ENCODE assay signal across 9 cellular contexts in genomic region chr5:119393746-119394145, GRCh38. TPM values are rescaled to one million over a fixed set of nuclear protein-coding genes. Genes with fewer than 3 reads are reported as not detected.
DNase-seq lines count a peak whose midpoint lies in the region; ATAC-seq, FAIRE-seq and TF ChIP-seq lines count a peak whose summit lies in the region.
"Had no signal": no experiment of that assay in that cellular context is flagged by ENCODE, and none has a peak within 500 bp of the region (broad histone marks: within the 10 kb centered on the region; RNA-seq: fewer than 3 reads in every experiment).

No MANE protein-coding gene starts in this region.

- ATAC-seq in T-cell (replicated peaks in 1 of 4): no peak
- ATAC-seq in HG03025 (IDR thresholded peaks at IDR 0.05; ENCODE audit: low FRiP score, unreplicated experiment): no peak

- no TSS peak for BruUV-seq in endothelial cell of umbilical vein (replicated peaks; lab: Mats Ljungman, UMichigan)

- H3K9ac ChIP-seq in endothelial cell of umbilical vein (replicated peaks; ENCODE audit: extremely low read depth, insufficient read depth, low read length): no peak overlapping the region
- no peak overlapping the region for H3K9ac ChIP-seq in skeletal muscle satellite cell (ENCODE audit: low read depth, low read length)

- H3K4me1 ChIP-seq in endothelial cell of umbilical vein (ENCODE audit: control insufficient read depth, extremely low read depth, insufficient read depth, low read length) (peaks cover 25% of the 10 kb centered on the region), skeletal muscle satellite cell (ENCODE audit: control insufficient read depth, insufficient read depth, low read length) (peaks cover 47% of the 10 kb centered on the region)

- H3K9me3 ChIP-seq in endothelial cell of umbilical vein (replicated peaks; ENCODE audit: control insufficient read depth, insufficient read depth, low read length) (no peaks in the 10 kb centered on the region), skeletal muscle satellite cell (replicated peaks; ENCODE audit: low read length) (no peaks in the 10 kb centered on the region)

- TF ChIP-seq POLR2A in endothelial cell of umbilical vein (IDR thresholded peaks at IDR 0.05; ENCODE audit: low read depth, low read length): no peak

- dilution Hi-C loops in endothelial cell of umbilical vein (cut with MboI; ENCODE audit: extremely low pct_ligation_motif_present, low sequenced_read_pairs): no loop called here

- no peak overlapping the region for H2AFZ ChIP-seq in endothelial cell of umbilical vein (ENCODE audit: low read depth, low read length)

- H3K4me3 Mint-ChIP-seq in activated CD4-positive, alpha-beta T cell treated with anti-CD3 and anti-CD28 coated beads, Interleukin-2, amount 10 ng/mL, durations not matched to agents 24 days and 14 days: peak overlapping the region; percentile 62
- H3K4me3 Mint-ChIP-seq in T-cell: no peak overlapping the region

- H3K9me3 Mint-ChIP-seq in activated CD4-positive, alpha-beta T cell treated with anti-CD3 and anti-CD28 coated beads, Interleukin-2, amount 10 ng/mL, durations not matched to agents 24 days and 14 days: no peaks in the 10 kb centered on the region
- no peaks in the 10 kb centered on the region for H3K9me3 Mint-ChIP-seq in T-cell

- no peaks in the 10 kb centered on the region for H3K79me2 ChIP-seq in endothelial cell of umbilical vein (ENCODE audit: control insufficient read depth, insufficient read depth, low read length)

- TF ChIP-seq CTCF in endothelial cell of umbilical vein (IDR thresholded peaks at IDR 0.05; ENCODE audit: extremely low read depth in 1 of 2, insufficient read depth in 1 of 2, low read depth in 1 of 2, low read length in 2 of 2) (no peak), coronary artery (IDR thresholded peaks at IDR 0.05) (no peak)

- FAIRE-seq in endothelial cell of umbilical vein (lab: Jason Lieb, UNC): peak; percentile 35

- no peak overlapping the region for H3K27ac ChIP-seq in endothelial cell of umbilical vein (ENCODE audit: insufficient read depth, low read depth, low read length)
- H3K27ac ChIP-seq in coronary artery: peak overlapping the region in 1 of 2 donors; percentile 27

- peak overlapping the region; percentile 84 for H3K27ac Mint-ChIP-seq in activated CD4-positive, alpha-beta T cell treated with anti-CD3 and anti-CD28 coated beads, Interleukin-2, amount 10 ng/mL, durations not matched to agents 24 days and 14 days
- H3K27ac Mint-ChIP-seq in T-cell: peak overlapping the region; percentile 66 to 79

- peaks cover 72% of the 10 kb centered on the region for H3K4me1 Mint-ChIP-seq in activated CD4-positive, alpha-beta T cell treated with anti-CD3 and anti-CD28 coated beads, Interleukin-2, amount 10 ng/mL, durations not matched to agents 24 days and 14 days
- peaks cover 79 to 88% (median 83%) of the 10 kb centered on the region in 3 donors for H3K4me1 Mint-ChIP-seq in T-cell

- H3K27me3 Mint-ChIP-seq in activated CD4-positive, alpha-beta T cell treated with anti-CD3 and anti-CD28 coated beads, Interleukin-2, amount 10 ng/mL, durations not matched to agents 24 days and 14 days: no peaks in the 10 kb centered on the region
- no peaks in the 10 kb centered on the region for H3K27me3 Mint-ChIP-seq in T-cell

- H4K20me1 ChIP-seq in endothelial cell of umbilical vein (replicated peaks; ENCODE audit: control insufficient read depth, extremely low read depth, insufficient read depth, low read length): no peaks in the 10 kb centered on the region

- no peak for DNase-seq in activated CD4-positive, alpha-beta T cell treated with anti-CD3 and anti-CD28 coated beads, Interleukin-2, amount 10 ng/mL, durations not matched to agents 24 days and 14 days
- no peak for DNase-seq in activated CD4-positive, alpha-beta T cell treated with anti-CD3 and anti-CD28 coated beads, Interleukin-2, amount 50 U/mL, for 1 hour
- DNase-seq in T-cell (no peak), endothelial cell of umbilical vein (ENCODE audit: low read depth, low spot score) (peak; percentile 76), DMS79 treated with DMSO at 0.1 percent for 48 hours (lab: John Stamatoyannopoulos, UW) (no peak), coronary artery (ENCODE audit: low spot score) (no peak)
- DNase-seq: NCI-H2081 treated with DMSO at 0.1 percent for 48 hours had no signal

- CTCF ChIA-PET in T-cell (lab: Charles Lee) (interaction anchor here (0.5 to 1.2 kb wide), 4 partner anchors 11 to 323 kb away, joined by 3 to 8 read pairs (median 4); partner anchors contain the start of gene DMXL1 (in 1 of the 2)), endothelial cell of umbilical vein (lab: Charles Lee) (interaction anchor here (1.0 to 4.3 kb wide), 4 partner anchors 14 to 406 kb away, joined by 3 to 27 read pairs (median 4); partner anchors contain the start of gene DTWD2)

- H3K36me3 ChIP-seq in endothelial cell of umbilical vein (ENCODE audit: control insufficient read depth in 2 of 2, extremely low read depth in 1 of 2, insufficient read depth in 2 of 2, low read length in 2 of 2) (no peaks in the 10 kb centered on the region), skeletal muscle satellite cell (ENCODE audit: insufficient read depth, low read length) (no peaks in the 10 kb centered on the region)

- intact Hi-C loops in activated CD4-positive, alpha-beta T cell treated with anti-CD3 and anti-CD28 coated beads, Interleukin-2, amount 10 ng/mL, durations not matched to agents 24 days and 14 days (cut with micrococcal nuclease): loop anchor here (1.0 to 2.0 kb wide), 2 partner anchors 15 to 24 kb away; no protein-coding TSS in a partner anchor
- intact Hi-C loops in endothelial cell of umbilical vein (cut with micrococcal nuclease): loop anchor here (2.0 to 5.0 kb wide), 2 partner anchors 69 to 126 kb away; no protein-coding TSS in a partner anchor

- H3K4me3 ChIP-seq in endothelial cell of umbilical vein (replicated peaks in 1 of 3; ENCODE audit: insufficient read depth in 1 of 3, low read depth in 1 of 3, low read length in 3 of 3) (no peak overlapping the region), skeletal muscle satellite cell (ENCODE audit: low read length) (no peak overlapping the region), coronary artery (no peak overlapping the region)

- no peaks in the 10 kb centered on the region for H3K27me3 ChIP-seq in endothelial cell of umbilical vein (ENCODE audit: control insufficient read depth in 2 of 2, insufficient read depth in 2 of 2, low read length in 2 of 2)
- no peaks in the 10 kb centered on the region for H3K27me3 ChIP-seq in skeletal muscle satellite cell (ENCODE audit: control insufficient read depth, insufficient read depth, low read length)

- POLR2A ChIA-PET in T-cell (lab: Charles Lee) (no interaction called here), endothelial cell of umbilical vein (lab: Charles Lee) (no interaction called here)

- H3K4me2 ChIP-seq in endothelial cell of umbilical vein (ENCODE audit: insufficient read depth, low read length) (peak overlapping the region; percentile 71), skeletal muscle satellite cell (ENCODE audit: low read length) (peak overlapping the region; percentile 72)

- H3K9me1 ChIP-seq in endothelial cell of umbilical vein (replicated peaks; ENCODE audit: control insufficient read depth, extremely low read depth, insufficient read depth, low read length): no peaks in the 10 kb centered on the region

- H3K36me3 Mint-ChIP-seq in activated CD4-positive, alpha-beta T cell treated with anti-CD3 and anti-CD28 coated beads, Interleukin-2, amount 10 ng/mL, durations not matched to agents 24 days and 14 days (ENCODE audit: low read depth): peaks cover 69% of the 10 kb centered on the region
- H3K36me3 Mint-ChIP-seq in T-cell: peaks cover 43% of the 10 kb centered on the region

TF ChIP-seq in endothelial cell of umbilical vein, 7 proteins besides CTCF, POLR2A, EP300 and RAD21:
- TF ChIP-seq POLR2AphosphoS5 (IDR thresholded peaks at IDR 0.05; ENCODE audit: insufficient read depth, low read depth, low read length) (no peak), GATA2 (IDR thresholded peaks at IDR 0.05; ENCODE audit: insufficient read depth, insufficient read length, low read depth, low read length) (peak; percentile 76), FOS (IDR thresholded peaks at IDR 0.05; ENCODE audit: borderline replicate concordance, insufficient read depth, low read length) (peak; percentile 52)

RNA-seq across cellular contexts. Expression of gene TNFAIP8, which starts 37.9 kb away (rescaled TPM):
- total RNA-seq in activated CD4-positive, alpha-beta T cell treated with anti-CD3 and anti-CD28 coated beads, Interleukin-2, amount 10 ng/mL, durations not matched to agents 24 days and 14 days: 188 and 193 TPM in 2 replicates
- total RNA-seq in T-cell (100 to 1,000 TPM; 128 to 145 (median 135) TPM), endothelial cell of umbilical vein (6.0 and 7.4 TPM in 2 replicates)
- 3.0 and 4.7 TPM in 2 replicates for polyA plus RNA-seq in endothelial cell of umbilical vein
- 7.6 and 10.1 TPM in 2 replicates for polyA plus RNA-seq in endothelial cell of umbilical vein (2011; cell fraction: cytosol; rRNA removed)
- 2.5 and 4.2 TPM in 2 replicates for polyA plus RNA-seq in endothelial cell of umbilical vein (2011; cell fraction: nucleus; rRNA removed)
- polyA plus RNA-seq in endothelial cell of umbilical vein (2012): 8.0 and 11.7 TPM in 2 replicates
- 1.9 and 6.2 TPM in 2 replicates for polyA minus RNA-seq in endothelial cell of umbilical vein
- 27.8 TPM for polyA minus RNA-seq in endothelial cell of umbilical vein (2011; cell fraction: cytosol; rRNA and poly(A)+ RNA removed)
- 4.7 and 4.9 TPM in 2 replicates for polyA minus RNA-seq in endothelial cell of umbilical vein (2011; cell fraction: nucleus; rRNA and poly(A)+ RNA removed)
- 20.5 and 25.1 TPM in 2 replicates for total RNA-seq in skeletal muscle satellite cell (2012; rRNA removed)

RNA-seq across cellular contexts. Expression of gene HSD17B4, which starts 58.6 kb away (rescaled TPM):
- 52.5 and 70.4 TPM in 2 replicates for total RNA-seq in activated CD4-positive, alpha-beta T cell treated with anti-CD3 and anti-CD28 coated beads, Interleukin-2, amount 10 ng/mL, durations not matched to agents 24 days and 14 days
- total RNA-seq in T-cell (10 to 100 TPM; 32.1 to 79.6 (median 54.0) TPM), endothelial cell of umbilical vein (124 and 140 TPM in 2 replicates)
- 91.4 and 117 TPM in 2 replicates for polyA plus RNA-seq in endothelial cell of umbilical vein
- polyA plus RNA-seq in endothelial cell of umbilical vein (2011; cell fraction: cytosol; rRNA removed): 113 and 120 TPM in 2 replicates
- polyA plus RNA-seq in endothelial cell of umbilical vein (2011; cell fraction: nucleus; rRNA removed): 110 and 126 TPM in 2 replicates
- 99.3 and 112 TPM in 2 replicates for polyA plus RNA-seq in endothelial cell of umbilical vein (2012)
- 210 and 256 TPM in 2 replicates for polyA minus RNA-seq in endothelial cell of umbilical vein
- 96.0 TPM for polyA minus RNA-seq in endothelial cell of umbilical vein (2011; cell fraction: cytosol; rRNA and poly(A)+ RNA removed)
- 86.8 and 91.6 TPM in 2 replicates for polyA minus RNA-seq in endothelial cell of umbilical vein (2011; cell fraction: nucleus; rRNA and poly(A)+ RNA removed)
- 112 and 139 TPM in 2 replicates for total RNA-seq in skeletal muscle satellite cell (2012; rRNA removed)

Comparison
In these comparisons a context has a peak if more than half of its experiments do, and no peak if none do; other contexts are left out.
1. RNA of gene TNFAIP8, which starts 37.9 kb away (total RNA-seq): 188 to 193 TPM in activated CD4-positive, alpha-beta T cell treated with anti-CD3 and anti-CD28 coated beads, Interleukin-2, amount 10 ng/mL, durations not matched to agents 24 days and 14 days and 128 to 145 TPM in T-cell; 6.0 to 7.4 TPM in endothelial cell of umbilical vein; every median in the first group is over 10 times any median in the second.